ENCODE assay signal across 12 cellular contexts in genomic region chr2:68764041-68764780, GRCh38. TPM values are rescaled to one million over a fixed set of nuclear protein-coding genes. Genes with fewer than 3 reads are reported as not detected.
DNase-seq lines count a peak whose midpoint lies in the region; ATAC-seq and TF ChIP-seq lines count a peak whose summit lies in the region.
"Had no signal": no experiment of that assay in that cellular context is flagged by ENCODE, and none has a peak within 500 bp of the region (broad histone marks: within the 10 kb centered on the region; RNA-seq: fewer than 3 reads in every experiment).

No MANE protein-coding gene starts in this region.

- H3K36me3 Mint-ChIP-seq in activated T-helper 17 cell treated with anti-CD3 and anti-CD28 coated beads, Interleukin-2, amount 50 U/mL, for 72 hours (ENCODE audit: low read depth) = peaks cover 33% of the 10 kb centered on the region

- H3K27me3 ChIP-seq in left ventricle myocardium inferior (ENCODE audit: low read depth) (no peaks in the 10 kb centered on the region), lower lobe of right lung (ENCODE audit: low read depth) (no peaks in the 10 kb centered on the region), vagina (no peaks in the 10 kb centered on the region), ovary (no peaks in the 10 kb centered on the region)

- H3K9me3 Mint-ChIP-seq in activated T-helper 17 cell treated with anti-CD3 and anti-CD28 coated beads, Interleukin-2, amount 50 U/mL, for 72 hours = no peaks in the 10 kb centered on the region

- no peak for TF ChIP-seq CTCF in left ventricle myocardium inferior (IDR thresholded peaks at IDR 0.05; ENCODE audit: borderline replicate concordance)
- no peak for TF ChIP-seq CTCF in lower lobe of right lung (IDR thresholded peaks at IDR 0.05)
- TF ChIP-seq CTCF in vagina (IDR thresholded peaks at IDR 0.05) = no peak
- no peak for TF ChIP-seq CTCF in ovary (IDR thresholded peaks at IDR 0.05)

- H3K4me3 ChIP-seq in left ventricle myocardium inferior = peak overlapping the region; percentile 33
- peak overlapping the region; percentile 12 for H3K4me3 ChIP-seq in lower lobe of right lung
- H3K4me3 ChIP-seq in vagina = no peak overlapping the region
- H3K4me3 ChIP-seq in ovary = no peak overlapping the region

- H3K9me3 ChIP-seq in left ventricle myocardium inferior (replicated peaks) (no peaks in the 10 kb centered on the region), lower lobe of right lung (no peaks in the 10 kb centered on the region), vagina (no peaks in the 10 kb centered on the region), ovary (no peaks in the 10 kb centered on the region)

- intact Hi-C loops in left ventricle myocardium inferior (cut with micrococcal nuclease) = no loop called here
- intact Hi-C loops in Right ventricle myocardium inferior (cut with DNase I) = no loop called here
- intact Hi-C loops in lower lobe of right lung (cut with DNase I) = no loop called here
- intact Hi-C loops in vagina (cut with DNase I) = no loop called here
- intact Hi-C loops in ovary (cut with DNase I) = no loop called here

- WGBS in ovary, 3 donors = 57 to 71% (median 63%) methylated on average over 6 of the region's 6 CpGs

- H3K36me3 ChIP-seq in left ventricle myocardium inferior (no peaks in the 10 kb centered on the region), lower lobe of right lung (no peaks in the 10 kb centered on the region), vagina (no peaks in the 10 kb centered on the region), ovary (no peaks in the 10 kb centered on the region)

- H3K4me1 ChIP-seq in left ventricle myocardium inferior (peaks cover 28% of the 10 kb centered on the region), lower lobe of right lung (peaks cover 75% of the 10 kb centered on the region), vagina (peaks cover 27% of the 10 kb centered on the region), ovary (ENCODE audit: insufficient read depth) (peaks cover 15% of the 10 kb centered on the region)

- ATAC-seq in Right ventricle myocardium inferior = no peak
- ATAC-seq in activated T-helper 17 cell treated with anti-CD3 and anti-CD28 coated beads, Interleukin-2, amount 50 U/mL, for 72 hours (replicated peaks) = no peak
- no peak for ATAC-seq in lower lobe of right lung

- DNase-seq in left ventricle myocardium inferior (no peak), Right ventricle myocardium inferior (ENCODE audit: missing footprints) (no peak), lower lobe of right lung (no peak), vagina (ENCODE audit: extremely low spot score in 2 of 2) (no peak), SKM-1 treated with dmso at 0.1 percent for 144 hours (lab: John Stamatoyannopoulos, UW; ENCODE audit: unreplicated experiment) (no peak), ovary (no peak), NCI-H510A treated with DMSO at 0.1 percent for 48 hours (lab: John Stamatoyannopoulos, UW) (no peak)
- DNase-seq: anterior cingulate cortex; C1 segment of cervical spinal cord; MV-4-11; NK-92 treated with Interleukin-12 subunit alpha and Interleukin-12 subunit beta, amount 100 ng/mL, for 24 hours had no signal

- H3K27ac Mint-ChIP-seq in activated T-helper 17 cell treated with anti-CD3 and anti-CD28 coated beads, Interleukin-2, amount 50 U/mL, for 72 hours = peak overlapping the region; percentile 89

- no peak for TF ChIP-seq EP300 in ovary (IDR thresholded peaks at IDR 0.05)

- no peaks in the 10 kb centered on the region for H3K27me3 Mint-ChIP-seq in activated T-helper 17 cell treated with anti-CD3 and anti-CD28 coated beads, Interleukin-2, amount 50 U/mL, for 72 hours

- H3K4me3 Mint-ChIP-seq in activated T-helper 17 cell treated with anti-CD3 and anti-CD28 coated beads, Interleukin-2, amount 50 U/mL, for 72 hours = peak overlapping the region; percentile 88

- peaks cover 69% of the 10 kb centered on the region for H3K4me1 Mint-ChIP-seq in activated T-helper 17 cell treated with anti-CD3 and anti-CD28 coated beads, Interleukin-2, amount 50 U/mL, for 72 hours

- no peak for TF ChIP-seq POLR2A in vagina (IDR thresholded peaks at IDR 0.05)
- TF ChIP-seq POLR2A in ovary (IDR thresholded peaks at IDR 0.05) = no peak

- H3K27ac ChIP-seq in left ventricle myocardium inferior (replicated peaks) (peak overlapping the region; percentile 45), lower lobe of right lung (peak overlapping the region; percentile 75), vagina (no peak overlapping the region), ovary (peak overlapping the region in 1 of 2 donors; percentile 8)

RNA-seq across cellular contexts. Expression of gene ARHGAP25, which starts 29.6 kb away (rescaled TPM):
- total RNA-seq in left ventricle myocardium inferior (5.3 TPM), Right ventricle myocardium inferior (9.4 TPM), lower lobe of right lung (48.5 TPM), vagina (9.6 TPM), ovary (10 to 100 TPM in 4 of 7 donors, 1 to 10 TPM in 3; 8.5 to 15.6 (median 12.4) TPM)
- total RNA-seq in activated T-helper 17 cell treated with anti-CD3 and anti-CD28 coated beads, Interleukin-2, amount 50 U/mL, for 72 hours = 10 to 100 TPM; 54.0 to 95.9 TPM
- 10 to 100 TPM; 13.7 to 30.5 TPM for polyA plus RNA-seq in ovary

Comparison
In these comparisons a context has a peak if more than half of its experiments do, and no peak if none do; other contexts are left out.
1. H3K4me3 ChIP-seq: peak in left ventricle myocardium inferior (single experiment) and lower lobe of right lung (single experiment); none in vagina (0 of 2) and ovary (single experiment).